Comparison of ENCODE assay signal across 12 cellular contexts in genomic region chr4:1521821-1522361, GRCh38.
DNase-seq lines count a peak whose midpoint lies in the region; ATAC-seq, FAIRE-seq and TF ChIP-seq lines count a peak whose summit lies in the region.
"Had no signal": no experiment of that assay in that cellular context is flagged by ENCODE, and none has a peak within 500 bp of the region (broad histone marks: within the 10 kb centered on the region; RNA-seq: fewer than 3 reads in every experiment).

No MANE protein-coding gene starts in this region.

- H3K4me1 Mint-ChIP-seq in Caco-2 (ENCODE audit: low read depth, unreplicated experiment) = no peaks in the 10 kb centered on the region

- H3K9ac ChIP-seq in HepG2 (ENCODE audit: insufficient read depth, low read depth, low read length) (no peak overlapping the region), GM23248 (no peak overlapping the region)
- H3K9ac ChIP-seq: BLaER1 treated with 17β-estradiol and CSF1 and Interleukin-3, amounts not matched to agents 10 nM and 100 nM had no signal

- H3K4me2 ChIP-seq in HepG2 (ENCODE audit: low read depth, low read length) (no peak overlapping the region), GM23248 (ENCODE audit: unreplicated experiment) (no peak overlapping the region)

- H3K27ac Mint-ChIP-seq in Caco-2 (ENCODE audit: unreplicated experiment) = no peak overlapping the region

- TF ChIP-seq EP300 in HepG2 (IDR thresholded peaks at IDR 0.05; ENCODE audit: low read depth in 2 of 2, low read length in 2 of 2) (no peak), HepG2 (CRISPR knock-in tag; IDR thresholded peaks at IDR 0.05; ENCODE audit: borderline replicate concordance) (no peak), sigmoid colon (IDR thresholded peaks at IDR 0.05) (no peak)

- DNase-seq in Caco-2 (no peak), RWPE2 (ENCODE audit: low spot score) (peak; percentile 52), HepG2 (ENCODE audit: low spot score) (no peak), sigmoid colon (peak; percentile 54), AG20443 (ENCODE audit: low spot score) (no peak), GM23248 (no peak)
- DNase-seq: NCI-H146, NCI-H2107, NCI-H226 had no signal

- in situ Hi-C loops in HepG2 (cut with HindIII; ENCODE audit: extremely low pct_ligation_motif_present, low pct_unique_long_range_greater_than_20kb) = no loop called here
- in situ Hi-C loops in GM23248 (cut with MboI) = no loop called here

- H3K27me3 Mint-ChIP-seq in Caco-2 (ENCODE audit: insufficient read depth, unreplicated experiment) = peaks cover 8% of the 10 kb centered on the region

- no peaks in the 10 kb centered on the region for H3K36me3 ChIP-seq in Caco-2 (ENCODE audit: control insufficient read depth, insufficient read depth, low read length)
- no peaks in the 10 kb centered on the region for H3K36me3 ChIP-seq in RWPE2 (ENCODE audit: low read depth)
- no peaks in the 10 kb centered on the region for H3K36me3 ChIP-seq in HepG2 (replicated peaks in 1 of 2; ENCODE audit: control insufficient read depth in 1 of 2, insufficient read depth in 2 of 2, low read length in 2 of 2)
- H3K36me3 ChIP-seq in sigmoid colon = no peaks in the 10 kb centered on the region
- H3K36me3 ChIP-seq in GM23248 (ENCODE audit: low read depth) = no peaks in the 10 kb centered on the region
- H3K36me3 ChIP-seq: BLaER1 treated with 17β-estradiol and CSF1 and Interleukin-3, amounts not matched to agents 10 nM and 100 nM had no signal

- no peak for ATAC-seq in RWPE2 (ENCODE audit: low read depth)
- ATAC-seq in HepG2 = 0 out of 3 replicates have a peak, but pooled peaks have one; percentile 15
- ATAC-seq in HG03175 (IDR thresholded peaks at IDR 0.05; ENCODE audit: unreplicated experiment) = no peak

- intact Hi-C loops in Caco-2 (cut with micrococcal nuclease; ENCODE audit: unreplicated experiment) (no loop called here), HepG2 (cut with micrococcal nuclease; ENCODE audit: unreplicated experiment) (no loop called here), sigmoid colon (cut with DNase I) (no loop called here)

- no peak for TF ChIP-seq POLR2A in HepG2 (IDR thresholded peaks at IDR 0.05; ENCODE audit: insufficient read depth in 1 of 2, low read depth in 2 of 2, low read length in 2 of 2)
- no peak for TF ChIP-seq POLR2A in sigmoid colon (IDR thresholded peaks at IDR 0.05)

- H3K4me1 ChIP-seq in Caco-2 (no peaks in the 10 kb centered on the region), RWPE2 (ENCODE audit: insufficient read depth, poor library complexity, severe bottlenecking) (no peaks in the 10 kb centered on the region), HepG2 (ENCODE audit: insufficient read depth, low read length) (no peaks in the 10 kb centered on the region), sigmoid colon (peaks cover 0 to 10% (median 6%) of the 10 kb centered on the region in 4 donors), GM23248 (ENCODE audit: insufficient read depth) (no peaks in the 10 kb centered on the region)

- H3K27ac ChIP-seq in RWPE2 (ENCODE audit: poor library complexity, severe bottlenecking) (no peak overlapping the region), HepG2 (ENCODE audit: extremely low read length, insufficient read depth, low read length) (no peak overlapping the region), sigmoid colon (no peak overlapping the region), GM23248 (no peak overlapping the region)
- H3K27ac ChIP-seq: BLaER1 treated with 17β-estradiol and CSF1 and Interleukin-3, amounts not matched to agents 10 nM and 100 nM had no signal

- H2AFZ ChIP-seq in HepG2 (ENCODE audit: low read length) (no peak overlapping the region), GM23248 (no peak overlapping the region)

- H3K4me3 Mint-ChIP-seq in Caco-2 (ENCODE audit: unreplicated experiment) = peak overlapping the region; percentile 67

- no peaks in the 10 kb centered on the region for H3K36me3 Mint-ChIP-seq in Caco-2 (ENCODE audit: insufficient read depth, unreplicated experiment)

- H3F3A ChIP-seq in GM23248 (ENCODE audit: insufficient read depth) = no peaks in the 10 kb centered on the region

- FAIRE-seq in HepG2 (lab: Jason Lieb, UNC) = no peak
- FAIRE-seq: HTR-8/SVneo had no signal

- H3K4me3 ChIP-seq in Caco-2 (ENCODE audit: low read depth, low read length) (no peak overlapping the region), RWPE2 (ENCODE audit: severe bottlenecking) (no peak overlapping the region), HepG2 (replicated peaks in 1 of 3; ENCODE audit: insufficient read depth in 1 of 3, low read depth in 2 of 3, low read length in 3 of 3) (no peak overlapping the region), sigmoid colon (no peak overlapping the region), GM23248 (no peak overlapping the region)

- CTCF ChIA-PET in Caco-2 (lab: Charles Lee) = no interaction called here
- CTCF ChIA-PET in HepG2 (lab: Yijun Ruan, JAX; ENCODE audit: low intra/inter-chr PET ratio, low total read pairs) = no interaction called here

- 96% methylated on average over 4 of the region's 19 CpGs for WGBS in HepG2 (ENCODE audit: low lambda C conversion rate)
- WGBS in sigmoid colon, 2 donors = 83 to 88% methylated on average over 19 of the region's 19 CpGs
- 72 to 75% methylated on average over 19 of the region's 19 CpGs for WGBS in GM23248 (ENCODE audit: low coverage in 1 of 2, low lambda C conversion rate in 2 of 2, missing lambda C conversion rate in 2 of 2), 2 experiments

- H4K20me1 ChIP-seq in HepG2 (ENCODE audit: insufficient read depth, low read length) (peaks cover 5% of the 10 kb centered on the region; the same call in 1 of the 2 replicates), GM23248 (ENCODE audit: insufficient read depth) (no peaks in the 10 kb centered on the region)
- H4K20me1 ChIP-seq: BLaER1 treated with 17β-estradiol and CSF1 and Interleukin-3, amounts not matched to agents 10 nM and 100 nM had no signal

- TF ChIP-seq RAD21 in HepG2 (CRISPR knock-in tag; IDR thresholded peaks at IDR 0.05) = no peak

- no peaks in the 10 kb centered on the region for H3K9me2 ChIP-seq in GM23248 (ENCODE audit: insufficient read depth)

- POLR2A ChIA-PET in Caco-2 (lab: Charles Lee) (interaction anchor here (0.7 kb wide), 2 partner anchors 9 to 461 kb away, joined by 3 to 4 read pairs; no protein-coding TSS in a partner anchor), HepG2 (lab: Yijun Ruan, JAX) (no interaction called here)

- BruUV-seq in Caco-2 (replicated peaks; lab: Mats Ljungman, UMichigan) (no TSS peak), HepG2 (replicated peaks; lab: Mats Ljungman, UMichigan) (no TSS peak)

- TF ChIP-seq CTCF in Caco-2 (IDR thresholded peaks at IDR 0.05; ENCODE audit: insufficient read depth in 1 of 2, low read depth in 1 of 2, low read length in 1 of 2, severe bottlenecking in 1 of 2, unreplicated experiment in 1 of 2) (no peak), RWPE2 (IDR thresholded peaks at IDR 0.05; ENCODE audit: poor library complexity, severe bottlenecking) (no peak), HepG2 (CRISPR knock-in tag; IDR thresholded peaks at IDR 0.05) (no peak), sigmoid colon (IDR thresholded peaks at IDR 0.05) (no peak)

- H3K79me2 ChIP-seq in HepG2 (ENCODE audit: insufficient read depth, low read length) (no peaks in the 10 kb centered on the region), GM23248 (ENCODE audit: insufficient read depth) (no peaks in the 10 kb centered on the region)

- no peaks in the 10 kb centered on the region for H3K9me3 ChIP-seq in Caco-2
- peaks cover 3% of the 10 kb centered on the region for H3K9me3 ChIP-seq in RWPE2 (ENCODE audit: severe bottlenecking)
- no peaks in the 10 kb centered on the region for H3K9me3 ChIP-seq in HepG2 (ENCODE audit: low read length)
- peaks cover 0 to 6% (median 3%) of the 10 kb centered on the region in 4 donors for H3K9me3 ChIP-seq in sigmoid colon
- no peaks in the 10 kb centered on the region for H3K9me3 ChIP-seq in GM23248 (ENCODE audit: low read depth)

- H3K9me3 Mint-ChIP-seq in Caco-2 (ENCODE audit: unreplicated experiment) = peaks cover 1% of the 10 kb centered on the region

- H3K27me3 ChIP-seq in Caco-2 (replicated peaks; ENCODE audit: control insufficient read depth, insufficient read depth, low read length) (no peaks in the 10 kb centered on the region), RWPE2 (ENCODE audit: insufficient read depth, poor library complexity, severe bottlenecking) (peaks cover 45% of the 10 kb centered on the region), HepG2 (ENCODE audit: control insufficient read depth in 1 of 2, insufficient read depth in 2 of 2, low read length in 2 of 2) (peaks cover 13 to 79% of the 10 kb centered on the region in 2 experiments; a peak in 4 of 5 replicates), sigmoid colon (peaks cover 12 to 73% (median 50%) of the 10 kb centered on the region in 3 donors), GM23248 (replicated peaks; ENCODE audit: insufficient read depth) (peaks cover 27% of the 10 kb centered on the region)

TF ChIP-seq in HepG2, 621 proteins besides CTCF, POLR2A, EP300 and RAD21:
- TF ChIP-seq ZFP90 (CRISPR knock-in tag; IDR thresholded peaks at IDR 0.05; ENCODE audit: borderline replicate concordance) (no peak), ZMYM3 (CRISPR knock-in tag; IDR thresholded peaks at IDR 0.05) (no peak), ZNF121 (CRISPR knock-in tag; IDR thresholded peaks at IDR 0.05) (no peak), ESRRA (CRISPR knock-in tag; IDR thresholded peaks at IDR 0.05; ENCODE audit: low read depth) (no peak), ZNF280D (CRISPR knock-in tag; IDR thresholded peaks at IDR 0.05) (no peak), SP4 (CRISPR knock-in tag; IDR thresholded peaks at IDR 0.05) (no peak), MTF1 (CRISPR knock-in tag; IDR thresholded peaks at IDR 0.05) (no peak)

Comparison
In these comparisons a context has a peak if more than half of its experiments do, and no peak if none do; other contexts are left out.
1. DNase-seq: peak in RWPE2 (single experiment) and sigmoid colon (single experiment); none in Caco-2 (0 of 2), HepG2 (single experiment), AG20443 (single experiment) and GM23248 (single experiment).